9 cellular contexts compared by ENCODE assay signal in the genomic region with DNA sequence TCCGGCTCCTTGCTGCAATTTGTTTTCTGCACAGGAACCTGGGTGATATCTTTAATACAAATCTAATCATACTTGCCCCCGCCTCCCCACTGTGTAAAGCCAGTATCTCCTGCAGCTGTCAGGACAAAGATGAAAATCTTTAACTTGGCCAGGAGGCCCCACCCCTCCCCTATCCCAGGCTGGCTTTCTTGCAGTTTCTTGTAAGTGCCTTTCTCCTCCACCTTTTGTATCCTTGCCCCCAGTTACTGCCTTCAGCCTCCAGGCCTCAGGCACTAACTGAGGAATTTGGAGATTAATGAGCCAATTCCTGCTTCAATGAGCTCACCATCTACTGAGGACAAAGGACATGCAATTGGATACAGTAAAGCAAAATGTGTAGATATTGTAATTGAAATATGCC. TPM values are rescaled to one million over a fixed set of nuclear protein-coding genes. Genes with fewer than 3 reads are reported as not detected.
DNase-seq lines count a peak whose midpoint lies in the region; ATAC-seq, FAIRE-seq and TF ChIP-seq lines count a peak whose summit lies in the region.
"Had no signal": no experiment of that assay in that cellular context is flagged by ENCODE, and none has a peak within 500 bp of the region (broad histone marks: within the 10 kb centered on the region; RNA-seq: fewer than 3 reads in every experiment).

No MANE protein-coding gene starts in this region.

- POLR2A ChIA-PET in activated CD4-positive, alpha-beta memory T cell treated with anti-CD3 and anti-CD28 coated beads, Interleukin-2, amount 10 ng/mL, durations not matched to agents 7 days and 5 days (lab: Charles Lee), result interaction anchor here (1.0 to 1.1 kb wide), 2 partner anchors 9 to 436 kb away, joined by 3 read pairs; a partner anchor contains a TSS

- no peak overlapping the region for H3K27ac ChIP-seq in keratinocyte (ENCODE audit: control insufficient read depth, insufficient read depth, low read length)
- H3K27ac ChIP-seq in testis, result no peak overlapping the region
- H3K27ac ChIP-seq: tibial artery had no signal

- no peaks in the 10 kb centered on the region for H3K9me3 ChIP-seq in keratinocyte (ENCODE audit: control insufficient read depth, low read depth, low read length)
- H3K9me3 ChIP-seq in testis, result no peaks in the 10 kb centered on the region
- H3K9me3 ChIP-seq: tibial artery had no signal

- dilution Hi-C loops in keratinocyte (cut with MboI; ENCODE audit: extremely low pct_ligation_motif_present, low sequenced_read_pairs), result no loop called here

- H3K9me1 ChIP-seq in keratinocyte (ENCODE audit: control insufficient read depth, extremely low read depth, insufficient read depth, low read length), result no peaks in the 10 kb centered on the region

- intact Hi-C loops in testis (cut with DNase I; ENCODE audit: low total_unique reads), result no loop called here

- TF ChIP-seq CTCF in keratinocyte (optimal IDR thresholded peaks at IDR 0.05 in 1 of 3, IDR thresholded peaks at IDR 0.05 in 1 of 3, conservative IDR thresholded peaks at IDR 0.05 in 1 of 3; ENCODE audit: extremely low read depth in 1 of 3, insufficient read depth in 2 of 3, low read length in 3 of 3) (no peak), testis (IDR thresholded peaks at IDR 0.05) (no peak)

- no peaks in the 10 kb centered on the region for H3K79me2 ChIP-seq in keratinocyte (ENCODE audit: control insufficient read depth, insufficient read depth, low read length)

- H3K27ac Mint-ChIP-seq in activated CD4-positive, alpha-beta memory T cell treated with anti-CD3 and anti-CD28 coated beads, Interleukin-2, amount 10 ng/mL, durations not matched to agents 7 days and 5 days, result peak overlapping the region; percentile 76

- H3K4me3 ChIP-seq in H7 (ENCODE audit: insufficient read depth, low read depth, low read length) (no peak overlapping the region), keratinocyte (ENCODE audit: control insufficient read depth in 2 of 3, extremely low read depth in 1 of 3, insufficient read depth in 2 of 3, low read depth in 1 of 3, low read length in 3 of 3) (no peak overlapping the region), testis (no peak overlapping the region)
- H3K4me3 ChIP-seq: tibial artery had no signal

- peak overlapping the region; percentile 58 for H3K4me3 Mint-ChIP-seq in activated CD4-positive, alpha-beta memory T cell treated with anti-CD3 and anti-CD28 coated beads, Interleukin-2, amount 10 ng/mL, durations not matched to agents 7 days and 5 days

- H3K27me3 ChIP-seq in H7 (ENCODE audit: control insufficient read depth, insufficient read depth, low read length) (no peaks in the 10 kb centered on the region), keratinocyte (ENCODE audit: control insufficient read depth, extremely low read depth, insufficient read depth, low read length) (no peaks in the 10 kb centered on the region), testis (no peaks in the 10 kb centered on the region)
- H3K27me3 ChIP-seq: tibial artery had no signal

- H3K4me1 ChIP-seq in keratinocyte (ENCODE audit: control insufficient read depth, extremely low read depth, insufficient read depth, low read length), result peaks cover 18% of the 10 kb centered on the region
- peaks cover 11% of the 10 kb centered on the region for H3K4me1 ChIP-seq in testis

- peak; percentile 26 for DNase-seq in AG08395 (ENCODE audit: low spot score)
- peak; percentile 27 for DNase-seq in H7
- no peak for DNase-seq in activated CD4-positive, alpha-beta memory T cell treated with anti-CD3 and anti-CD28 coated beads, Interleukin-2, amount 10 ng/mL, durations not matched to agents 7 days and 5 days
- DNase-seq in keratinocyte (ENCODE audit: low read depth, low spot score), result no peak
- no peak for DNase-seq in testis
- no peak for DNase-seq in SKM-1 treated with dmso at 0.1 percent for 144 hours (lab: John Stamatoyannopoulos, UW; ENCODE audit: unreplicated experiment)
- DNase-seq in NCI-H1092 (lab: John Stamatoyannopoulos, UW), result no peak
- DNase-seq: tibial artery had no signal

- no peak overlapping the region for H2AFZ ChIP-seq in keratinocyte (ENCODE audit: control insufficient read depth, low read length)

- H3K36me3 Mint-ChIP-seq in activated CD4-positive, alpha-beta memory T cell treated with anti-CD3 and anti-CD28 coated beads, Interleukin-2, amount 10 ng/mL, durations not matched to agents 7 days and 5 days (ENCODE audit: low read depth), result peaks cover 65% of the 10 kb centered on the region

- H3K4me1 Mint-ChIP-seq in activated CD4-positive, alpha-beta memory T cell treated with anti-CD3 and anti-CD28 coated beads, Interleukin-2, amount 10 ng/mL, durations not matched to agents 7 days and 5 days, result peaks cover 59% of the 10 kb centered on the region

- H3K36me3 ChIP-seq in H7 (replicated peaks; ENCODE audit: control insufficient read depth, insufficient read depth, low read length), result no peaks in the 10 kb centered on the region
- H3K36me3 ChIP-seq in keratinocyte (ENCODE audit: control insufficient read depth in 2 of 2, extremely low read depth in 1 of 2, insufficient read depth in 2 of 2, low read length in 2 of 2), result peaks cover 7 to 8% of the 10 kb centered on the region in 2 experiments
- no peaks in the 10 kb centered on the region for H3K36me3 ChIP-seq in testis (ENCODE audit: low read depth, missing control alignments)

- H4K20me1 ChIP-seq in keratinocyte (ENCODE audit: control insufficient read depth, extremely low read depth, insufficient read depth, low read length), result no peaks in the 10 kb centered on the region

- no peak for ATAC-seq in GM18861 (IDR thresholded peaks at IDR 0.05; ENCODE audit: unreplicated experiment)

- TF ChIP-seq POLR2A in testis (IDR thresholded peaks at IDR 0.05), result no peak

- CTCF ChIA-PET in activated CD4-positive, alpha-beta memory T cell treated with anti-CD3 and anti-CD28 coated beads, Interleukin-2, amount 10 ng/mL, durations not matched to agents 7 days and 5 days (lab: Charles Lee), result interaction anchor here (5.6 kb wide), 1 partner anchor 15 kb away, joined by 36 read pairs; no protein-coding TSS in a partner anchor

- peak; percentile 34 for FAIRE-seq in keratinocyte (lab: Jason Lieb, UNC)

- no peak overlapping the region for H3K4me2 ChIP-seq in keratinocyte (ENCODE audit: control insufficient read depth, extremely low read depth, insufficient read depth, low read depth, low read length)

- H3K9me3 Mint-ChIP-seq in activated CD4-positive, alpha-beta memory T cell treated with anti-CD3 and anti-CD28 coated beads, Interleukin-2, amount 10 ng/mL, durations not matched to agents 7 days and 5 days, result no peaks in the 10 kb centered on the region

- H3K27me3 Mint-ChIP-seq in activated CD4-positive, alpha-beta memory T cell treated with anti-CD3 and anti-CD28 coated beads, Interleukin-2, amount 10 ng/mL, durations not matched to agents 7 days and 5 days, result no peaks in the 10 kb centered on the region

- H3K9ac ChIP-seq in keratinocyte (ENCODE audit: control insufficient read depth, extremely low read depth, insufficient read depth, low read length), result no peak overlapping the region

- 85 to 88% methylated on average over 2 of the region's 2 CpGs for WGBS in testis, 2 donors

RNA-seq across cellular contexts. Expression of a gene that starts 6.5 kb away (rescaled TPM):
- not detected in 2 replicates for total RNA-seq in H7 (2014; rRNA removed; shearing (Covaris generic))
- total RNA-seq in activated CD4-positive, alpha-beta memory T cell treated with anti-CD3 and anti-CD28 coated beads, Interleukin-2, amount 10 ng/mL, durations not matched to agents 7 days and 5 days, result 10 to 100 TPM; 19.6 to 19.9 TPM
- polyA plus RNA-seq in keratinocyte (1.7 to 2.9 TPM (median 2.5 TPM) in 3 replicates), testis (ENCODE audit: insufficient read depth, low read depth, low replicate concordance) (0.42 TPM)
- 0.07 TPM for polyA plus RNA-seq in keratinocyte (2011; ENCODE audit: low read depth)
- 1.2 and 1.8 TPM in 2 replicates for polyA plus RNA-seq in keratinocyte (2011; cell fraction: cytosol; rRNA removed)
- 1.2 and 1.3 TPM in 2 replicates for polyA plus RNA-seq in keratinocyte (2011; cell fraction: nucleus; rRNA removed)
- polyA plus RNA-seq in keratinocyte (2012; ENCODE audit: low replicate concordance), result 1.4 and 2.5 TPM in 2 replicates
- polyA minus RNA-seq in keratinocyte, result 0.36 to 2.0 TPM (median 0.54 TPM) in 3 replicates
- not detected for polyA minus RNA-seq in keratinocyte (2011; cell fraction: cytosol; rRNA and poly(A)+ RNA removed)
- not detected in 2 replicates for polyA minus RNA-seq in keratinocyte (2011; cell fraction: nucleus; rRNA and poly(A)+ RNA removed)
- total RNA-seq in testis, result under 1 TPM; 0.06 to 0.63 TPM

RNA-seq across cellular contexts. Expression of a gene that starts 40.3 kb away (rescaled TPM):
- 9.7 and 11.3 TPM in 2 replicates for total RNA-seq in H7 (2014; rRNA removed; shearing (Covaris generic))
- 1 to 10 TPM; 2.5 to 2.6 TPM for total RNA-seq in activated CD4-positive, alpha-beta memory T cell treated with anti-CD3 and anti-CD28 coated beads, Interleukin-2, amount 10 ng/mL, durations not matched to agents 7 days and 5 days
- 12.9 to 15.8 TPM (median 13.7 TPM) in 3 replicates for polyA plus RNA-seq in keratinocyte
- polyA plus RNA-seq in keratinocyte (2011; ENCODE audit: low read depth), result 3.8 TPM
- 5.3 and 7.8 TPM in 2 replicates for polyA plus RNA-seq in keratinocyte (2011; cell fraction: cytosol; rRNA removed)
- 36.2 and 46.6 TPM in 2 replicates for polyA plus RNA-seq in keratinocyte (2011; cell fraction: nucleus; rRNA removed)
- polyA plus RNA-seq in keratinocyte (2012; ENCODE audit: low replicate concordance), result 7.7 and 14.1 TPM in 2 replicates
- 10.4 to 42.3 TPM (median 27.2 TPM) in 3 replicates for polyA minus RNA-seq in keratinocyte
- 4.0 TPM for polyA minus RNA-seq in keratinocyte (2011; cell fraction: cytosol; rRNA and poly(A)+ RNA removed)
- polyA minus RNA-seq in keratinocyte (2011; cell fraction: nucleus; rRNA and poly(A)+ RNA removed), result 42.8 and 81.6 TPM in 2 replicates
- 10 to 100 TPM in 1 of 2 donors, 1 to 10 TPM in 1; 6.8 to 13.2 TPM for total RNA-seq in testis
- 5.7 TPM for polyA plus RNA-seq in testis (ENCODE audit: insufficient read depth, low read depth, low replicate concordance)

Comparison
In these comparisons a context has a peak if more than half of its experiments do, and no peak if none do; other contexts are left out.
1. DNase-seq: peak in AG08395 (single experiment) and H7 (single experiment); none in activated CD4-positive, alpha-beta memory T cell treated with anti-CD3 and anti-CD28 coated beads, Interleukin-2, amount 10 ng/mL, durations not matched to agents 7 days and 5 days (single experiment), keratinocyte (single experiment), testis (single experiment), SKM-1 treated with dmso at 0.1 percent for 144 hours (single experiment) and NCI-H1092 (single experiment).
2. RNA of a gene that starts 6.5 kb away (total RNA-seq): 19.6 to 19.9 TPM in activated CD4-positive, alpha-beta memory T cell treated with anti-CD3 and anti-CD28 coated beads, Interleukin-2, amount 10 ng/mL, durations not matched to agents 7 days and 5 days; 0.06 to 0.63 TPM in testis and not detected in H7; every median in the first group is over 10 times any median in the second.